In genomic region chr14:70981005-70981952, GRCh38 we compare ENCODE assay signal across 8 cellular contexts.
DNase-seq lines count a peak whose midpoint lies in the region; ATAC-seq and TF ChIP-seq lines count a peak whose summit lies in the region.
"Had no signal": no experiment of that assay in that cellular context is flagged by ENCODE, and none has a peak within 500 bp of the region (broad histone marks: within the 10 kb centered on the region; RNA-seq: fewer than 3 reads in every experiment).

No MANE protein-coding gene starts in this region.

- peak; percentile 82 for ATAC-seq in activated T-helper 17 cell treated with anti-CD3 and anti-CD28 coated beads, Interleukin-2, amount 50 U/mL, for 72 hours (replicated peaks)

- peaks cover 49 to 77% (median 59%) of the 10 kb centered on the region in 4 donors for H3K4me1 Mint-ChIP-seq in CD4-positive, alpha-beta memory T cell
- peaks cover 31% of the 10 kb centered on the region for H3K4me1 Mint-ChIP-seq in activated T-helper 17 cell treated with anti-CD3 and anti-CD28 coated beads, Interleukin-2, amount 50 U/mL, for 72 hours

- peak overlapping the region; percentile 1 for H3K9ac ChIP-seq in mesenchymal stem cell (ENCODE audit: low read length)

- no peak overlapping the region for H3K14ac ChIP-seq in mesenchymal stem cell (ENCODE audit: low read length in 2 of 2)

- 71% methylated on average over 4 of the region's 6 CpGs for WGBS in mesenchymal stem cell

- no peak overlapping the region for H2AFZ ChIP-seq in mesenchymal stem cell (ENCODE audit: low read depth, low read length)

- H3K4me2 ChIP-seq in mesenchymal stem cell (ENCODE audit: low read length, poor library complexity, severe bottlenecking) = no peak overlapping the region

- no peaks in the 10 kb centered on the region for H3K27me3 ChIP-seq in CD4-positive, alpha-beta memory T cell (ENCODE audit: insufficient read depth, low read length)
- H3K27me3 ChIP-seq in mesenchymal stem cell (ENCODE audit: control insufficient read depth in 1 of 2, insufficient read depth in 1 of 2, low read length in 2 of 2) = no peaks in the 10 kb centered on the region
- H3K27me3 ChIP-seq in dorsolateral prefrontal cortex = no peaks in the 10 kb centered on the region

- H2AK5ac ChIP-seq in mesenchymal stem cell (ENCODE audit: low read length, severe bottlenecking) = no peak overlapping the region

- H3K27ac Mint-ChIP-seq in CD4-positive, alpha-beta memory T cell = peak overlapping the region; percentile 53 to 90 (median 81)
- H3K27ac Mint-ChIP-seq in activated T-helper 17 cell treated with anti-CD3 and anti-CD28 coated beads, Interleukin-2, amount 50 U/mL, for 72 hours = peak overlapping the region; percentile 86

- POLR2A ChIA-PET in CD4-positive, alpha-beta memory T cell (lab: Charles Lee; ENCODE audit: partially characterized antibody) = interaction anchor here (0.9 to 5.1 kb wide), 7 partner anchors 17 to 109 kb away, joined by 3 to 34 read pairs (median 5); partner anchors contain the start of gene PCNX1

- no peak overlapping the region for H4K8ac ChIP-seq in mesenchymal stem cell (ENCODE audit: low read length)

- no peak overlapping the region for H3K4ac ChIP-seq in mesenchymal stem cell (ENCODE audit: low read depth in 1 of 2, low read length in 2 of 2)

- no peaks in the 10 kb centered on the region for H3K9me3 Mint-ChIP-seq in CD4-positive, alpha-beta memory T cell
- no peaks in the 10 kb centered on the region for H3K9me3 Mint-ChIP-seq in activated T-helper 17 cell treated with anti-CD3 and anti-CD28 coated beads, Interleukin-2, amount 50 U/mL, for 72 hours

- H3K4me3 Mint-ChIP-seq in CD4-positive, alpha-beta memory T cell = peak overlapping the region; percentile 59 to 90 (median 74)
- peak overlapping the region; percentile 65 for H3K4me3 Mint-ChIP-seq in activated T-helper 17 cell treated with anti-CD3 and anti-CD28 coated beads, Interleukin-2, amount 50 U/mL, for 72 hours

- H2BK5ac ChIP-seq in mesenchymal stem cell (ENCODE audit: low read depth, low read length, poor library complexity, severe bottlenecking) = no peak overlapping the region

- no peaks in the 10 kb centered on the region for H3K27me3 Mint-ChIP-seq in CD4-positive, alpha-beta memory T cell
- H3K27me3 Mint-ChIP-seq in activated T-helper 17 cell treated with anti-CD3 and anti-CD28 coated beads, Interleukin-2, amount 50 U/mL, for 72 hours = no peaks in the 10 kb centered on the region

- DNase-seq in CD4-positive, alpha-beta memory T cell = peak in 1 of 5 donors; percentile 20
- DNase-seq in Jurkat, Clone E6-1 (ENCODE audit: low read depth, low spot score) = peak; percentile 8
- no peak for DNase-seq in mesenchymal stem cell
- no peak for DNase-seq in kidney tubule cell (ENCODE audit: low spot score)
- no peak for DNase-seq in dorsolateral prefrontal cortex
- no peak for DNase-seq in NCI-H1105 treated with DMSO at 0.1 percent for 48 hours (lab: John Stamatoyannopoulos, UW)
- DNase-seq: NCI-H345 had no signal

- H3K4me3 ChIP-seq in CD4-positive, alpha-beta memory T cell (ENCODE audit: low read length in 2 of 2) = no peak overlapping the region
- no peak overlapping the region for H3K4me3 ChIP-seq in Jurkat, Clone E6-1 (ENCODE audit: low read length)
- H3K4me3 ChIP-seq in mesenchymal stem cell (ENCODE audit: insufficient read depth in 1 of 2, low read depth in 1 of 2, low read length in 2 of 2) (no peak overlapping the region), dorsolateral prefrontal cortex (no peak overlapping the region)

- H2BK15ac ChIP-seq in mesenchymal stem cell (ENCODE audit: low read depth, poor library complexity, severe bottlenecking) = no peak overlapping the region

- H3K23ac ChIP-seq in mesenchymal stem cell (ENCODE audit: low read length in 2 of 2) = no peak overlapping the region

- no peak for TF ChIP-seq CTCF in dorsolateral prefrontal cortex (IDR thresholded peaks at IDR 0.05 in 54 of 56, conservative IDR thresholded peaks at IDR 0.05 in 2 of 56; ENCODE audit: low read depth in 1 of 56, partially characterized antibody in 56 of 56)

- H2BK120ac ChIP-seq in mesenchymal stem cell (ENCODE audit: low read depth, low read length) = no peak overlapping the region

- H3K79me1 ChIP-seq in mesenchymal stem cell (replicated peaks; ENCODE audit: low read length, poor library complexity, severe bottlenecking) = peaks cover 17% of the 10 kb centered on the region

- peak overlapping the region; percentile 47 for H3K27ac ChIP-seq in CD4-positive, alpha-beta memory T cell (ENCODE audit: low read depth, low read length)
- H3K27ac ChIP-seq in mesenchymal stem cell (ENCODE audit: low read length, poor library complexity, severe bottlenecking) (no peak overlapping the region), dorsolateral prefrontal cortex (no peak overlapping the region)

- peaks cover 62% of the 10 kb centered on the region for H3K4me1 ChIP-seq in CD4-positive, alpha-beta memory T cell (ENCODE audit: insufficient read depth, low read length)
- no peaks in the 10 kb centered on the region for H3K4me1 ChIP-seq in mesenchymal stem cell (ENCODE audit: control insufficient read depth, insufficient read depth, low read depth, low read length)

- H4K91ac ChIP-seq in mesenchymal stem cell (ENCODE audit: low read length) = no peak overlapping the region

- no peak overlapping the region for H3K18ac ChIP-seq in mesenchymal stem cell (ENCODE audit: low read depth in 1 of 2, low read length in 2 of 2)

- peaks cover 28 to 32% of the 10 kb centered on the region in 2 donors for H3K36me3 Mint-ChIP-seq in CD4-positive, alpha-beta memory T cell
- H3K36me3 Mint-ChIP-seq in activated T-helper 17 cell treated with anti-CD3 and anti-CD28 coated beads, Interleukin-2, amount 50 U/mL, for 72 hours (ENCODE audit: low read depth) = peaks cover 32% of the 10 kb centered on the region

- H2BK12ac ChIP-seq in mesenchymal stem cell (ENCODE audit: low read length in 2 of 2) = no peak overlapping the region

- peaks cover 22% of the 10 kb centered on the region for H3K36me3 ChIP-seq in CD4-positive, alpha-beta memory T cell (ENCODE audit: insufficient read depth, low read length)
- H3K36me3 ChIP-seq in mesenchymal stem cell (ENCODE audit: control insufficient read depth in 1 of 2, insufficient read depth in 2 of 2, low read depth in 1 of 2, low read length in 2 of 2) = peaks cover 16 to 49% of the 10 kb centered on the region in 2 experiments

- intact Hi-C loops in CD4-positive, alpha-beta memory T cell (cut with micrococcal nuclease) = loop anchor here (2.0 kb wide), 1 partner anchor 14 kb away; no protein-coding TSS in a partner anchor
- intact Hi-C loops in dorsolateral prefrontal cortex (cut with DNase I) = no loop called here

- CTCF ChIA-PET in CD4-positive, alpha-beta memory T cell (lab: Charles Lee; ENCODE audit: partially characterized antibody) = interaction anchor here (1.2 to 6.8 kb wide), 4 partner anchors 9 to 164 kb away, joined by 4 to 56 read pairs (median 10); partner anchors contain the start of gene PCNX1

- no peaks in the 10 kb centered on the region for H3K9me3 ChIP-seq in CD4-positive, alpha-beta memory T cell (ENCODE audit: control insufficient read depth in 1 of 2, low read length in 2 of 2)
- H3K9me3 ChIP-seq in mesenchymal stem cell (ENCODE audit: control insufficient read depth, low read length) = no peaks in the 10 kb centered on the region
